8 cellular contexts compared by ENCODE assay signal in the genomic region with DNA sequence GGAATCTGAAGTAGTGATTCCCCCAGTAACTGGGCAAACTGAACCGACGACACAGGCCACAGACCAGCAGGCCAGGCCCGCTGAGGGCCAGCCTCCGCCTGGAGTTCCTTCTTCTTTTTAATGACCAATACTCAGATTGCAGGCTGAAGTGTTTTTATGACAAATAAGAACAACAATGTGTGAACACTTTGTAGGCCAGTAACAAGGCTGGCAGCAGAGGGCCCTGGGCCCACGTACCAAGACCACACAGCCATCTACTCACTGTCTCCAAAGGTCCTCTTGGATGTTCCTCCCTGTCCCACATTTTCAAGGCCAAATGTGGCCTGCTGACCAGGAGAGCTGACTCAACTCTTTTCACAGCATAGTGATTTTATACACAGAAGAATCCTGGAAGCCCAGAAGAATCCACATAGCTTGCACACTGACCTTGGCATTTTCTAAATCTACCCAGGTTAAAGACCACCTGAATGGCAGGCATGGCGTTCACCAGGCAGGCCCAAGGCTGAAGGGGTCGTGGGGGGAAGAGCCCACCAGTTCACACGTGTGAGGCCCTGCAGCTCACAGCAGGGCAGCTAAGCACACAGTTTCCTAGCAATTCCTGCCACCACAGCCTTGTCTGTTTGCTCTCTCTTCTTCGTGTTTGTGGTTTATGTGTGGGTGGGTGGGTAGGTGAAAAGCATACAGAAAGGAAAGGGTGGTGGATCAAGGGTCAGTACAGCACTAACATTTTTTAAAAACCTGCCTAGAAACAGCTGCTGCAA. TPM values are rescaled to one million over a fixed set of nuclear protein-coding genes. Genes with fewer than 3 reads are reported as not detected.
DNase-seq lines count a peak whose midpoint lies in the region; ATAC-seq and TF ChIP-seq lines count a peak whose summit lies in the region.

No MANE protein-coding gene starts in this region.

- peaks cover 67% of the 10 kb centered on the region for H3K4me1 Mint-ChIP-seq in activated T-cell treated with anti-CD3 and anti-CD28 coated beads, Interleukin-2, amount 50 U/mL, for 72 hours (ENCODE audit: low read depth)

- H3K4me3 ChIP-seq in left ventricle myocardium inferior (peak overlapping the region; percentile 41), Karpas-422 (ENCODE audit: low read length) (no peak overlapping the region)

- no peaks in the 10 kb centered on the region for H3K36me3 ChIP-seq in left ventricle myocardium inferior
- no peaks in the 10 kb centered on the region for H3K36me3 ChIP-seq in Karpas-422 (ENCODE audit: insufficient read depth, low read length)

- peak in 1 of 2 donors; percentile 25 for DNase-seq in activated T-cell treated with anti-CD3 and anti-CD28 coated beads, Interleukin-2, amount 50 U/mL, for 72 hours
- DNase-seq in activated T-cell treated with anti-CD3 and anti-CD28 coated beads for 4 hours = no peak
- DNase-seq in NCI-H69 (lab: John Stamatoyannopoulos, UW) = peak; percentile 32
- no peak for DNase-seq in left ventricle myocardium inferior
- peak; percentile 29 for DNase-seq in stromal cell of bone marrow (ENCODE audit: low read depth)
- DNase-seq in Karpas-422 = no peak
- DNase-seq in NCI-H526 (lab: John Stamatoyannopoulos, UW) = no peak
- DNase-seq in stimulated activated CD4-positive, alpha-beta T cell treated with anti-CD3 and anti-CD28 coated beads, Interleukin-12 subunit alpha, Interleukin-12 subunit beta, amount 100 ng/mL, for 4 hours = no peak

- no peaks in the 10 kb centered on the region for H3K36me3 Mint-ChIP-seq in activated T-cell treated with anti-CD3 and anti-CD28 coated beads, Interleukin-2, amount 50 U/mL, for 72 hours (ENCODE audit: insufficient read depth in 2 of 2)

- H3K9me3 Mint-ChIP-seq in activated T-cell treated with anti-CD3 and anti-CD28 coated beads, Interleukin-2, amount 50 U/mL, for 72 hours = no peaks in the 10 kb centered on the region

- H3K9me3 ChIP-seq in left ventricle myocardium inferior (replicated peaks) = no peaks in the 10 kb centered on the region
- no peaks in the 10 kb centered on the region for H3K9me3 ChIP-seq in Karpas-422 (ENCODE audit: low read length)

- H3K27me3 Mint-ChIP-seq in activated T-cell treated with anti-CD3 and anti-CD28 coated beads, Interleukin-2, amount 50 U/mL, for 72 hours (ENCODE audit: low read depth) = no peaks in the 10 kb centered on the region

- TF ChIP-seq CTCF in left ventricle myocardium inferior (IDR thresholded peaks at IDR 0.05; ENCODE audit: borderline replicate concordance) = no peak

- H3K27ac Mint-ChIP-seq in activated T-cell treated with anti-CD3 and anti-CD28 coated beads, Interleukin-2, amount 50 U/mL, for 72 hours = no peak overlapping the region

- peak; percentile 42 to 54 for ATAC-seq in activated T-cell treated with anti-CD3 and anti-CD28 coated beads, Interleukin-2, amount 50 U/mL, for 72 hours (replicated peaks in 1 of 2)

- no peak overlapping the region for H3K9ac ChIP-seq in Karpas-422 (ENCODE audit: low read length)

- H3K4me1 ChIP-seq in left ventricle myocardium inferior (peaks cover 92% of the 10 kb centered on the region), Karpas-422 (ENCODE audit: low read length) (no peaks in the 10 kb centered on the region)

- H3K27me3 ChIP-seq in left ventricle myocardium inferior (ENCODE audit: low read depth) (no peaks in the 10 kb centered on the region), Karpas-422 (ENCODE audit: low read length) (no peaks in the 10 kb centered on the region)

- H3K4me2 ChIP-seq in Karpas-422 (ENCODE audit: low read depth, low read length, poor library complexity, severe bottlenecking) = no peak overlapping the region

- H3K27ac ChIP-seq in left ventricle myocardium inferior (replicated peaks) (peak overlapping the region; percentile 91), Karpas-422 (ENCODE audit: low read length) (no peak overlapping the region)

- no peaks in the 10 kb centered on the region for H3K9me2 ChIP-seq in Karpas-422 (replicated peaks; ENCODE audit: insufficient read depth, low read length)

- H3K79me2 ChIP-seq in Karpas-422 (ENCODE audit: low read length) = no peaks in the 10 kb centered on the region

- H3K4me3 Mint-ChIP-seq in activated T-cell treated with anti-CD3 and anti-CD28 coated beads, Interleukin-2, amount 50 U/mL, for 72 hours = peak overlapping the region; percentile 28 to 37

- no peak overlapping the region for H2AFZ ChIP-seq in Karpas-422 (ENCODE audit: low read length)

- H4K20me1 ChIP-seq in Karpas-422 (ENCODE audit: insufficient read depth, low read depth, low read length) = no peaks in the 10 kb centered on the region

- intact Hi-C loops in left ventricle myocardium inferior (cut with micrococcal nuclease) = no loop called here

RNA-seq across cellular contexts. Expression of a gene that starts 13.3 kb away (rescaled TPM):
- total RNA-seq in activated T-cell treated with anti-CD3 and anti-CD28 coated beads, Interleukin-2, amount 50 U/mL, for 72 hours = 10 to 100 TPM; 28.4 to 36.1 TPM
- 57.6 TPM for total RNA-seq in left ventricle myocardium inferior
- not detected in 2 replicates for total RNA-seq in Karpas-422 (2014; rRNA removed; shearing (Covaris generic); ENCODE audit: low replicate concordance)

Comparison
In these comparisons a context has a peak if more than half of its experiments do, and no peak if none do; other contexts are left out.
1. DNase-seq: peak in NCI-H69 (single experiment) and stromal cell of bone marrow (single experiment); none in activated T-cell treated with anti-CD3 and anti-CD28 coated beads for 4 hours (single experiment), left ventricle myocardium inferior (single experiment), Karpas-422 (single experiment), NCI-H526 (0 of 2) and stimulated activated CD4-positive, alpha-beta T cell treated with anti-CD3 and anti-CD28 coated beads, Interleukin-12 subunit alpha, Interleukin-12 subunit beta, amount 100 ng/mL, for 4 hours (single experiment).
2. RNA of a gene that starts 13.3 kb away (total RNA-seq): 57.6 TPM in left ventricle myocardium inferior (single experiment) and 28.4 to 36.1 TPM in activated T-cell treated with anti-CD3 and anti-CD28 coated beads, Interleukin-2, amount 50 U/mL, for 72 hours; not detected in Karpas-422; every median in the first group is over 10 times any median in the second.